6 cellular contexts compared by ENCODE assay signal in genomic region chr10:127980898-127981297, GRCh38.
"Had no signal": no experiment of that assay in that cellular context is flagged by ENCODE, and none has a peak within 500 bp of the region (broad histone marks: within the 10 kb centered on the region; RNA-seq: fewer than 3 reads in every experiment).

No MANE protein-coding gene starts in this region.

- DNase-seq: GM23248, GOT3, H7, IMR-90 had no signal

- ATAC-seq: HCT116 had no signal

- H3K4me1 ChIP-seq: HAP-1 had no signal

- H3K9ac ChIP-seq: GM23248 had no signal

- H3K4me3 ChIP-seq: GM23248, HAP-1 had no signal

- H3K36me3 ChIP-seq: HAP-1 had no signal

- H2AFZ ChIP-seq: GM23248 had no signal

- H3K9me3 ChIP-seq: HAP-1 had no signal

- H3K27ac ChIP-seq: GM23248 had no signal
